15 cellular contexts compared by ENCODE assay signal in genomic region chr12:110266381-110266909, GRCh38. TPM values are rescaled to one million over a fixed set of nuclear protein-coding genes. Genes with fewer than 3 reads are reported as not detected.
DNase-seq lines count a peak whose midpoint lies in the region; ATAC-seq and TF ChIP-seq lines count a peak whose summit lies in the region.
"Had no signal": no experiment of that assay in that cellular context is flagged by ENCODE, and none has a peak within 500 bp of the region (broad histone marks: within the 10 kb centered on the region; RNA-seq: fewer than 3 reads in every experiment).

No MANE protein-coding gene starts in this region.

- H3K27me3 ChIP-seq in left ventricle myocardium inferior (ENCODE audit: low read depth): no peaks in the 10 kb centered on the region
- no peaks in the 10 kb centered on the region for H3K27me3 ChIP-seq in SJCRH30
- H3K27me3 ChIP-seq in muscle layer of colon (ENCODE audit: control insufficient read depth in 1 of 2, insufficient read depth in 2 of 2, low read length in 2 of 2): no peaks in the 10 kb centered on the region
- H3K27me3 ChIP-seq: pancreas had no signal

- no peak for TF ChIP-seq CTCF in left ventricle myocardium inferior (IDR thresholded peaks at IDR 0.05; ENCODE audit: borderline replicate concordance)
- TF ChIP-seq CTCF in type B pancreatic cell (conservative IDR thresholded peaks at IDR 0.05): no peak

- H3K9me3 ChIP-seq in left ventricle myocardium inferior (replicated peaks): no peaks in the 10 kb centered on the region
- H3K9me3 ChIP-seq in SJCRH30 (replicated peaks): no peaks in the 10 kb centered on the region
- no peaks in the 10 kb centered on the region for H3K9me3 ChIP-seq in muscle layer of colon (ENCODE audit: low read length)
- H3K9me3 ChIP-seq: pancreas had no signal

- H3K27me3 Mint-ChIP-seq in type B pancreatic cell: no peaks in the 10 kb centered on the region
- peaks cover 21 to 29% of the 10 kb centered on the region in 2 donors for H3K27me3 Mint-ChIP-seq in effector memory CD8-positive, alpha-beta T cell

- peak overlapping the region; percentile 32 for H3K4me3 ChIP-seq in left ventricle myocardium inferior
- peak overlapping the region; percentile 43 for H3K4me3 ChIP-seq in SJCRH30
- no peak overlapping the region for H3K4me3 ChIP-seq in muscle layer of colon (ENCODE audit: low read depth in 1 of 2, low read length in 2 of 2)
- H3K4me3 ChIP-seq: lung, pancreas had no signal

- H3K4me3 Mint-ChIP-seq in type B pancreatic cell: no peak overlapping the region
- no peak overlapping the region for H3K4me3 Mint-ChIP-seq in effector memory CD8-positive, alpha-beta T cell
- H3K4me3 Mint-ChIP-seq: activated CD8-positive, alpha-beta T cell treated with anti-CD3 and anti-CD28 coated beads for 36 hours; stimulated activated naive B cell treated with anti-CD40 and anti-IgM and Interleukin-4, amounts not matched to agents 10 μg/mL and 1 μg/mL and 100 μg/mL, for 72 hours had no signal

- no peaks in the 10 kb centered on the region for H3K36me3 Mint-ChIP-seq in type B pancreatic cell
- H3K36me3 Mint-ChIP-seq in effector memory CD8-positive, alpha-beta T cell (ENCODE audit: insufficient read depth): no peaks in the 10 kb centered on the region
- H3K36me3 Mint-ChIP-seq: stimulated activated naive B cell treated with anti-CD40 and anti-IgM and Interleukin-4, amounts not matched to agents 10 μg/mL and 1 μg/mL and 100 μg/mL, for 72 hours had no signal

- H3K4me1 ChIP-seq in left ventricle myocardium inferior (peaks cover 66% of the 10 kb centered on the region), SJCRH30 (peaks cover 39% of the 10 kb centered on the region), muscle layer of colon (ENCODE audit: insufficient read depth, low read length) (peaks cover 27% of the 10 kb centered on the region)

- H3K36me3 ChIP-seq in left ventricle myocardium inferior (no peaks in the 10 kb centered on the region), SJCRH30 (no peaks in the 10 kb centered on the region), muscle layer of colon (ENCODE audit: insufficient read depth, low read length) (no peaks in the 10 kb centered on the region)
- H3K36me3 ChIP-seq: pancreas had no signal

- peaks cover 47% of the 10 kb centered on the region for H3K4me1 Mint-ChIP-seq in type B pancreatic cell (ENCODE audit: unreplicated experiment)
- H3K4me1 Mint-ChIP-seq in effector memory CD8-positive, alpha-beta T cell (ENCODE audit: low read depth in 2 of 2): no peaks in the 10 kb centered on the region
- H3K4me1 Mint-ChIP-seq: stimulated activated naive B cell treated with anti-CD40 and anti-IgM and Interleukin-4, amounts not matched to agents 10 μg/mL and 1 μg/mL and 100 μg/mL, for 72 hours had no signal

- DNase-seq in left ventricle myocardium inferior (no peak), cardiac septum (ENCODE audit: low spot score) (no peak), SJCRH30 (no peak), type B pancreatic cell (ENCODE audit: extremely low spot score, unreplicated experiment) (no peak), superior temporal gyrus (ENCODE audit: extremely low spot score) (no peak)
- no peak for DNase-seq in effector memory CD8-positive, alpha-beta T cell
- DNase-seq: activated CD8-positive, alpha-beta T cell treated with anti-CD3 and anti-CD28 coated beads for 36 hours; activated gamma-delta T cell treated with Interleukin-2 at 50 U/mL for 16 hours; hippocampal formation; pancreas; stimulated activated CD4-positive, alpha-beta T cell treated with anti-CD3 and anti-CD28 coated beads, Interleukin-4, amount 100 ng/mL, for 24 hours; stimulated activated naive B cell treated with anti-CD40 and anti-IgM and Interleukin-4, amounts not matched to agents 10 μg/mL and 1 μg/mL and 100 μg/mL, for 72 hours had no signal

- intact Hi-C loops in left ventricle myocardium inferior (cut with micrococcal nuclease) (no loop called here), cardiac septum (cut with DNase I) (no loop called here)

- peak overlapping the region; percentile 69 for H3K27ac ChIP-seq in left ventricle myocardium inferior (replicated peaks)
- peak overlapping the region; percentile 44; the same call in 1 of the 2 replicates for H3K27ac ChIP-seq in SJCRH30
- H3K27ac ChIP-seq in muscle layer of colon (ENCODE audit: low read depth, low read length): peak overlapping the region; percentile 19
- H3K27ac ChIP-seq: pancreas had no signal

- no peak for ATAC-seq in HG03095 (IDR thresholded peaks at IDR 0.05; ENCODE audit: unreplicated experiment)
- ATAC-seq in effector memory CD8-positive, alpha-beta T cell (replicated peaks): no peak
- ATAC-seq: activated CD8-positive, alpha-beta T cell treated with anti-CD3 and anti-CD28 coated beads for 36 hours; stimulated activated naive B cell treated with anti-CD40 and anti-IgM and Interleukin-4, amounts not matched to agents 10 μg/mL and 1 μg/mL and 100 μg/mL, for 72 hours had no signal

- H3K9me3 Mint-ChIP-seq in type B pancreatic cell: no peaks in the 10 kb centered on the region
- no peaks in the 10 kb centered on the region for H3K9me3 Mint-ChIP-seq in effector memory CD8-positive, alpha-beta T cell
- H3K9me3 Mint-ChIP-seq: activated CD8-positive, alpha-beta T cell treated with anti-CD3 and anti-CD28 coated beads for 36 hours; stimulated activated naive B cell treated with anti-CD40 and anti-IgM and Interleukin-4, amounts not matched to agents 10 μg/mL and 1 μg/mL and 100 μg/mL, for 72 hours had no signal

- no peak overlapping the region for H3K9ac ChIP-seq in muscle layer of colon (ENCODE audit: low read length)

- peak overlapping the region; percentile 56 for H3K27ac Mint-ChIP-seq in type B pancreatic cell
- H3K27ac Mint-ChIP-seq in effector memory CD8-positive, alpha-beta T cell: no peak overlapping the region
- H3K27ac Mint-ChIP-seq: activated CD8-positive, alpha-beta T cell treated with anti-CD3 and anti-CD28 coated beads for 36 hours; stimulated activated naive B cell treated with anti-CD40 and anti-IgM and Interleukin-4, amounts not matched to agents 10 μg/mL and 1 μg/mL and 100 μg/mL, for 72 hours had no signal

RNA-seq across cellular contexts. Expression of gene ATP2A2, which starts 14.6 kb away (rescaled TPM):
- total RNA-seq in left ventricle myocardium inferior: 1,955 TPM
- 918 TPM for total RNA-seq in cardiac septum
- 164 and 166 TPM in 2 replicates for total RNA-seq in SJCRH30 (2014; rRNA removed; shearing (Covaris generic))
- total RNA-seq in type B pancreatic cell (ENCODE audit: low replicate concordance): 163 and 203 TPM in 2 replicates

Comparison
In these comparisons a context has a peak if more than half of its experiments do, and no peak if none do; other contexts are left out.
1. H3K27ac ChIP-seq: peak in every context shown above with its lines; median percentile 69 in left ventricle myocardium inferior; 44 in SJCRH30; 19 in muscle layer of colon.
2. H3K4me3 ChIP-seq: peak in left ventricle myocardium inferior (single experiment) and SJCRH30 (single experiment); none in muscle layer of colon (0 of 2).